Comparison of ENCODE assay signal across 16 cellular contexts in genomic region chr2:55107428-55107827, GRCh38. TPM values are rescaled to one million over a fixed set of nuclear protein-coding genes. Genes with fewer than 3 reads are reported as not detected.
DNase-seq lines count a peak whose midpoint lies in the region; ATAC-seq, FAIRE-seq and TF ChIP-seq lines count a peak whose summit lies in the region.
"Had no signal": no experiment of that assay in that cellular context is flagged by ENCODE, and none has a peak within 500 bp of the region (broad histone marks: within the 10 kb centered on the region; RNA-seq: fewer than 3 reads in every experiment).

No MANE protein-coding gene starts in this region.

- H3K9ac ChIP-seq in SK-N-MC (ENCODE audit: insufficient read length) (peak overlapping the region; percentile 20), skeletal muscle satellite cell (ENCODE audit: low read depth, low read length) (peak overlapping the region; percentile 27)

- TF ChIP-seq POLR2A in GM12891 (IDR thresholded peaks at IDR 0.05; ENCODE audit: low read depth, low read length), result no peak

- no peaks in the 10 kb centered on the region for H3K9me3 Mint-ChIP-seq in GM23338
- H3K9me3 Mint-ChIP-seq: CD4-positive, alpha-beta memory T cell had no signal

- no peak overlapping the region for H3K27ac ChIP-seq in GM23338 (ENCODE audit: low read depth)
- H3K27ac ChIP-seq in SK-N-MC, result peak overlapping the region; percentile 79

- H3K4me3 ChIP-seq in GM23338 (no peak overlapping the region), SK-N-MC (no peak overlapping the region), fibroblast of mammary gland (ENCODE audit: control insufficient read depth, low read depth, low read length) (no peak overlapping the region), skeletal muscle satellite cell (ENCODE audit: low read length) (no peak overlapping the region)
- H3K4me3 ChIP-seq: esophagus squamous epithelium had no signal

- DNase-seq in GM23338 (ENCODE audit: low spot score) (no peak), SK-N-MC (ENCODE audit: low read depth, low spot score) (no peak), fibroblast of mammary gland (ENCODE audit: low read depth) (peak; percentile 27), GM12891 (ENCODE audit: insufficient read length, low spot score) (no peak), mucosa of gallbladder (ENCODE audit: low spot score) (no peak), HUDEP-2 (lab: John Stamatoyannopoulos, UW; ENCODE audit: unreplicated experiment in 76 of 76) (no peak)
- DNase-seq: activated gamma-delta T cell treated with Interleukin-2 at 50 U/mL for 16 hours; CD4-positive, alpha-beta memory T cell; esophagus squamous epithelium; NCI-H1048; NCI-H345; stimulated activated naive CD4-positive, alpha-beta T cell; T-helper 9 cell had no signal

- H2AFZ ChIP-seq in GM23338, result peak overlapping the region; percentile 47; the same call in 1 of the 2 replicates

- no peaks in the 10 kb centered on the region for H3K36me3 Mint-ChIP-seq in GM23338 (ENCODE audit: low read depth)
- H3K36me3 Mint-ChIP-seq: CD4-positive, alpha-beta memory T cell had no signal

- H3K27ac Mint-ChIP-seq in GM23338, result no peak overlapping the region

- peaks cover 8% of the 10 kb centered on the region; the same call in 1 of the 2 replicates for H3K4me1 ChIP-seq in GM23338 (ENCODE audit: insufficient read depth)
- H3K4me1 ChIP-seq in skeletal muscle satellite cell (ENCODE audit: control insufficient read depth, insufficient read depth, low read length), result peaks cover 80% of the 10 kb centered on the region

- H3K27me3 Mint-ChIP-seq in GM23338 (ENCODE audit: insufficient read depth, low read depth, poor library complexity), result no peaks in the 10 kb centered on the region
- H3K27me3 Mint-ChIP-seq: CD4-positive, alpha-beta memory T cell had no signal

- no peaks in the 10 kb centered on the region for H3K79me2 ChIP-seq in GM23338 (replicated peaks; ENCODE audit: insufficient read depth)

- no peaks in the 10 kb centered on the region for H3K9me2 ChIP-seq in GM23338 (ENCODE audit: insufficient read depth)

- H3K9me3 ChIP-seq in SK-N-MC (ENCODE audit: low read depth, low read length) (no peaks in the 10 kb centered on the region), skeletal muscle satellite cell (replicated peaks; ENCODE audit: low read length) (no peaks in the 10 kb centered on the region)
- H3K9me3 ChIP-seq: esophagus squamous epithelium had no signal

- no peaks in the 10 kb centered on the region for H3K36me3 ChIP-seq in GM23338 (ENCODE audit: insufficient read depth)
- no peaks in the 10 kb centered on the region for H3K36me3 ChIP-seq in SK-N-MC (ENCODE audit: insufficient read depth, low read length)
- no peaks in the 10 kb centered on the region for H3K36me3 ChIP-seq in skeletal muscle satellite cell (ENCODE audit: insufficient read depth, low read length)
- H3K36me3 ChIP-seq: esophagus squamous epithelium had no signal

- TF ChIP-seq CTCF in GM23338 (conservative IDR thresholded peaks at IDR 0.05; ENCODE audit: low read depth in 2 of 2) (no peak), fibroblast of mammary gland (conservative IDR thresholded peaks at IDR 0.05; ENCODE audit: control insufficient read depth, insufficient read depth, low read depth, low read length) (no peak)

- H3K4me2 ChIP-seq in GM23338, result no peak overlapping the region
- H3K4me2 ChIP-seq in skeletal muscle satellite cell (ENCODE audit: low read length), result no peak overlapping the region

- ATAC-seq in GM23338, result no peak
- no peak for ATAC-seq in GM18907 (IDR thresholded peaks at IDR 0.05; ENCODE audit: unreplicated experiment)
- ATAC-seq: HCT116 had no signal

- H4K20me1 ChIP-seq in GM23338 (replicated peaks; ENCODE audit: insufficient read depth), result no peaks in the 10 kb centered on the region

- peaks cover 8% of the 10 kb centered on the region for H3K4me1 Mint-ChIP-seq in GM23338
- H3K4me1 Mint-ChIP-seq: CD4-positive, alpha-beta memory T cell had no signal

- FAIRE-seq in GM12891 (lab: Jason Lieb, UNC), result no peak

- H3K27me3 ChIP-seq in GM23338 (ENCODE audit: insufficient read depth), result no peaks in the 10 kb centered on the region
- no peaks in the 10 kb centered on the region for H3K27me3 ChIP-seq in skeletal muscle satellite cell (ENCODE audit: control insufficient read depth, insufficient read depth, low read length)
- H3K27me3 ChIP-seq: esophagus squamous epithelium had no signal

- no peak overlapping the region for H3K4me3 Mint-ChIP-seq in GM23338
- H3K4me3 Mint-ChIP-seq: CD4-positive, alpha-beta memory T cell had no signal

- no peaks in the 10 kb centered on the region for H3F3A ChIP-seq in GM23338 (replicated peaks; ENCODE audit: low read depth)

TF ChIP-seq in GM23338, 12 proteins besides CTCF, POLR2A, EP300 and RAD21 (continues in another document):
- TF ChIP-seq STAT1 (IDR thresholded peaks at IDR 0.05; ENCODE audit: unreplicated experiment) (no peak), EZH2phosphoT487 (IDR thresholded peaks at IDR 0.05; ENCODE audit: unreplicated experiment) (no peak), ZNF114 (CRISPR knock-in tag; IDR thresholded peaks at IDR 0.05) (no peak)

TF ChIP-seq in GM12891, 5 proteins besides CTCF, POLR2A, EP300 and RAD21:
- TF ChIP-seq POLR2AphosphoS5 (IDR thresholded peaks at IDR 0.05; ENCODE audit: low read depth, low read length), result no peak
- TF ChIP-seq POU2F2 (IDR thresholded peaks at IDR 0.05; ENCODE audit: low read depth, low read length), result no peak
- TF ChIP-seq SPI1 (IDR thresholded peaks at IDR 0.05; ENCODE audit: low read depth, low read length), result no peak
- TF ChIP-seq TAF1 (IDR thresholded peaks at IDR 0.05; ENCODE audit: low read depth, low read length), result no peak
- TF ChIP-seq PAX5 (IDR thresholded peaks at IDR 0.05; ENCODE audit: insufficient read depth, low read length, severe bottlenecking), result no peak

RNA-seq across cellular contexts. Expression of gene RTN4, which starts 57.2 kb away (rescaled TPM):
- 221 and 244 TPM in 2 replicates for total RNA-seq in GM23338 (2014; rRNA removed; shearing (Covaris generic))
- 218 and 221 TPM in 2 replicates for polyA plus RNA-seq in GM23338 (2016; fragmentation: Nextera tagmentation; extraction: Ambion mirVana)
- 351 and 380 TPM in 2 replicates for total RNA-seq in skeletal muscle satellite cell (2012; rRNA removed)
- polyA plus RNA-seq in GM12891 (2012; ENCODE audit: low read depth, missing spikeins), result 85.0 TPM
- 370 TPM for total RNA-seq in mucosa of gallbladder
